In the genomic region with DNA sequence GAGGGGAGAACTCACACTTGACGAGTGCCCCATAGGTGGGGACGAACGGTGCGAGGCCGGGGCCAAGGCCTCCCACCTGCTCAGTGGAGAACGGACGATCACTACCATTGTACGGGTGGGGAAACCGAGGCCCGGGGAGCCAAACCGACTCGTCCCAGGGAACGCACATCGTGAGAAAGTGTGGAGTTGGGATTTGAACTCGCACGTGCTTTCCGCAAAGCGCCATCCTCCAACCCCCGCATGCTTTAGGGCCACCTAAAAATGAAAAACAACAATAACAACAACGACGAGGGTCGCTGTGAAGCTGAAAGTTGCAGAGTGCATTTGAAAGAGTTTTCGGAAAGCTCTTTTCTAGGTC, we compare ENCODE assay signal across 1 cellular context.
TF ChIP-seq lines count a peak whose summit lies in the region.

No MANE protein-coding gene starts in this region.

TF ChIP-seq in K562, 482 proteins besides CTCF, POLR2A, EP300 and RAD21 (continues in another document):
- TF ChIP-seq ZNF655 (CRISPR knock-in tag; IDR thresholded peaks at IDR 0.05) (no peak), NUFIP1 (IDR thresholded peaks at IDR 0.05; ENCODE audit: partially characterized antibody) (no peak), SRSF3 (IDR thresholded peaks at IDR 0.05; ENCODE audit: insufficient read depth, low read length) (no peak), HMBOX1 (IDR thresholded peaks at IDR 0.05) (no peak), KAT7 (CRISPR knock-in tag; IDR thresholded peaks at IDR 0.05; ENCODE audit: borderline replicate concordance) (0 out of 2 replicates have a peak, but pooled peaks have one; percentile 39), ZC3H4 (CRISPR knock-in tag; IDR thresholded peaks at IDR 0.05; ENCODE audit: borderline replicate concordance) (peak; percentile 68; the same call in 1 of the 2 replicates), SIN3A (IDR thresholded peaks at IDR 0.05; ENCODE audit: borderline replicate concordance in 2 of 2, control insufficient read depth in 1 of 2, low read depth in 2 of 2, low read length in 2 of 2) (0 out of 4 replicates have a peak, but pooled peaks of 1 of the 2 experiments have one; percentile 61), GTF3C2 (IDR thresholded peaks at IDR 0.05; ENCODE audit: borderline replicate concordance, extremely low read depth, insufficient read length) (no peak), HMGN3 (IDR thresholded peaks at IDR 0.05; ENCODE audit: borderline replicate concordance, extremely low read depth, insufficient read length, low read depth, low read length) (no peak), IRF2 (CRISPR knock-in tag; IDR thresholded peaks at IDR 0.05) (no peak), MAX (CRISPR knock-in tag; IDR thresholded peaks at IDR 0.05) (peak; percentile 80), STAT5B (CRISPR knock-in tag; IDR thresholded peaks at IDR 0.05) (no peak), SAFB2 (IDR thresholded peaks at IDR 0.05; ENCODE audit: borderline replicate concordance, low read depth, low read length, severe bottlenecking) (no peak), ADNP (tag; IDR thresholded peaks at IDR 0.05) (no peak), EHMT2 (IDR thresholded peaks at IDR 0.05) (no peak), BHLHE40 (IDR thresholded peaks at IDR 0.05; ENCODE audit: low read length) (peak; percentile 50), SMARCB1 (IDR thresholded peaks at IDR 0.05; ENCODE audit: insufficient read length, low read depth) (no peak), SMC3 (conservative IDR thresholded peaks at IDR 0.05; ENCODE audit: insufficient read depth, low read depth, low read length) (0 out of 2 replicates have a peak, but pooled peaks have one; percentile 1), ELF4 (CRISPR knock-in tag; IDR thresholded peaks at IDR 0.05) (no peak), L3MBTL2 (IDR thresholded peaks at IDR 0.05) (peak; percentile 72), IFI16 (CRISPR knock-in tag; IDR thresholded peaks at IDR 0.05) (no peak), NRF1 (conservative IDR thresholded peaks at IDR 0.05 in 1 of 2, IDR thresholded peaks at IDR 0.05 in 1 of 2) (no peak), PTBP1 (IDR thresholded peaks at IDR 0.05; ENCODE audit: low read depth, low read length) (0 out of 2 replicates have a peak, but pooled peaks have one; percentile 48), ZNF444 (CRISPR knock-in tag; IDR thresholded peaks at IDR 0.05) (no peak), NFE2 (IDR thresholded peaks at IDR 0.05; ENCODE audit: low read depth) (no peak), EP400 (IDR thresholded peaks at IDR 0.05) (no peak), TOE1 (IDR thresholded peaks at IDR 0.05; ENCODE audit: borderline replicate concordance) (no peak), TOE1 (CRISPR knock-in tag; IDR thresholded peaks at IDR 0.05; ENCODE audit: borderline replicate concordance, low read depth) (0 out of 2 replicates have a peak, but pooled peaks have one; percentile 49), NFRKB (IDR thresholded peaks at IDR 0.05; ENCODE audit: low read depth) (0 out of 2 replicates have a peak, but pooled peaks have one; percentile 44), XRCC5 (IDR thresholded peaks at IDR 0.05; ENCODE audit: low read depth, low read length) (0 out of 2 replicates have a peak, but pooled peaks have one; percentile 20), DMBX1 (CRISPR knock-in tag; IDR thresholded peaks at IDR 0.05; ENCODE audit: borderline replicate concordance) (no peak), LARP7 (IDR thresholded peaks at IDR 0.05) (no peak), GTF2E2 (tag; IDR thresholded peaks at IDR 0.05) (no peak), POU5F1 (IDR thresholded peaks at IDR 0.05; ENCODE audit: borderline replicate concordance, low read depth, low read length, partially characterized antibody) (no peak), ZBTB11 (CRISPR knock-in tag; IDR thresholded peaks at IDR 0.05) (peak in 1 of 3 experiments; percentile 53; a peak in 1 of 6 replicates), TGIF2 (CRISPR knock-in tag; IDR thresholded peaks at IDR 0.05) (no peak), ETV5 (CRISPR knock-in tag; IDR thresholded peaks at IDR 0.05; ENCODE audit: low read depth) (no peak), YBX1 (IDR thresholded peaks at IDR 0.05) (no peak), ZNF766 (CRISPR knock-in tag; conservative IDR thresholded peaks at IDR 0.05) (no peak), TRIM24 (IDR thresholded peaks at IDR 0.05) (no peak), CBX1 (IDR thresholded peaks at IDR 0.05; ENCODE audit: low read depth) (peak; percentile 20; the same call in 1 of the 2 replicates), JUN (IDR thresholded peaks at IDR 0.05; ENCODE audit: borderline replicate concordance, low read depth, low read length) (no peak), JUN (CRISPR knock-in tag; IDR thresholded peaks at IDR 0.05; ENCODE audit: borderline replicate concordance) (no peak), ZNF165 (CRISPR knock-in tag; IDR thresholded peaks at IDR 0.05; ENCODE audit: borderline replicate concordance) (no peak), MYC (IDR thresholded peaks at IDR 0.05; ENCODE audit: low read depth, low read length) (peak; percentile 24; the same call in 1 of the 2 replicates), MYC (CRISPR knock-in tag; IDR thresholded peaks at IDR 0.05; ENCODE audit: borderline replicate concordance, low read depth) (peak; percentile 66; the same call in 1 of the 2 replicates), THRB (CRISPR knock-in tag; conservative IDR thresholded peaks at IDR 0.05) (no peak), E2F5 (CRISPR knock-in tag; IDR thresholded peaks at IDR 0.05) (no peak), NBN (IDR thresholded peaks at IDR 0.05; ENCODE audit: low read depth) (no peak), ZNF41 (CRISPR knock-in tag; conservative IDR thresholded peaks at IDR 0.05) (no peak), ZKSCAN3 (CRISPR knock-in tag; IDR thresholded peaks at IDR 0.05) (no peak)
- TF ChIP-seq, protein P1, sequence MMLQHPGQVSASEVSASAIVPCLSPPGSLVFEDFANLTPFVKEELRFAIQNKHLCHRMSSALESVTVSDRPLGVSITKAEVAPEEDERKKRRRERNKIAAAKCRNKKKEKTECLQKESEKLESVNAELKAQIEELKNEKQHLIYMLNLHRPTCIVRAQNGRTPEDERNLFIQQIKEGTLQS (IDR thresholded peaks at IDR 0.05), result no peak
- TF ChIP-seq, protein P1 (CRISPR knock-in tag; conservative IDR thresholded peaks at IDR 0.05), result 0 out of 2 replicates have a peak, but pooled peaks have one; percentile 31
- TF ChIP-seq, protein P2, sequence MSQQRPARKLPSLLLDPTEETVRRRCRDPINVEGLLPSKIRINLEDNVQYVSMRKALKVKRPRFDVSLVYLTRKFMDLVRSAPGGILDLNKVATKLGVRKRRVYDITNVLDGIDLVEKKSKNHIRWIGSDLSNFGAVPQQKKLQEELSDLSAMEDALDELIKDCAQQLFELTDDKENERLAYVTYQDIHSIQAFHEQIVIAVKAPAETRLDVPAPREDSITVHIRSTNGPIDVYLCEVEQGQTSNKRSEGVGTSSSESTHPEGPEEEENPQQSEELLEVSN (IDR thresholded peaks at IDR 0.05; ENCODE audit: borderline replicate concordance in 1 of 2, extremely low read depth in 1 of 2, insufficient read depth in 1 of 2, insufficient read length in 1 of 2, low read depth in 1 of 2, low read length in 1 of 2, poor library complexity in 1 of 2, severe bottlenecking in 1 of 2), result peak in 1 of 2 experiments; percentile 70
- TF ChIP-seq, protein P3, sequence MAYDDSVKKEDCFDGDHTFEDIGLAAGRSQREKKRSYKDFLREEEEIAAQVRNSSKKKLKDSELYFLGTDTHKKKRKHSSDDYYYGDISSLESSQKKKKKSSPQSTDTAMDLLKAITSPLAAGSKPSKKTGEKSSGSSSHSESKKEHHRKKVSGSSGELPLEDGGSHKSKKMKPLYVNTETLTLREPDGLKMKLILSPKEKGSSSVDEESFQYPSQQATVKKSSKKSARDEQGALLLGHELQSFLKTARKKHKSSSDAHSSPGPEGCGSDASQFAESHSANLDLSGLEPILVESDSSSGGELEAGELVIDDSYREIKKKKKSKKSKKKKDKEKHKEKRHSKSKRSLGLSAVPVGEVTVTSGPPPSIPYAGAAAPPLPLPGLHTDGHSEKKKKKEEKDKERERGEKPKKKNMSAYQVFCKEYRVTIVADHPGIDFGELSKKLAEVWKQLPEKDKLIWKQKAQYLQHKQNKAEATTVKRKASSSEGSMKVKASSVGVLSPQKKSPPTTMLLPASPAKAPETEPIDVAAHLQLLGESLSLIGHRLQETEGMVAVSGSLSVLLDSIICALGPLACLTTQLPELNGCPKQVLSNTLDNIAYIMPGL (CRISPR knock-in tag; IDR thresholded peaks at IDR 0.05), result 0 out of 2 replicates have a peak, but pooled peaks have one; percentile 57
